Comparison of ENCODE assay signal across 17 cellular contexts in genomic region chr5:81189875-81190467, GRCh38. TPM values are rescaled to one million over a fixed set of nuclear protein-coding genes. Genes with fewer than 3 reads are reported as not detected.
"Had no signal": no experiment of that assay in that cellular context is flagged by ENCODE, and none has a peak within 500 bp of the region (broad histone marks: within the 10 kb centered on the region; RNA-seq: fewer than 3 reads in every experiment).

No MANE protein-coding gene starts in this region.

- H3K27ac ChIP-seq: foreskin keratinocyte, lower lobe of right lung, stomach had no signal

- ATAC-seq: effector memory CD8-positive, alpha-beta T cell; foreskin keratinocyte; lower lobe of right lung had no signal

- H3K9me3 ChIP-seq: lower lobe of right lung, stomach had no signal

- H3K4me3 ChIP-seq: lower lobe of right lung, stomach had no signal

- H3K4me1 ChIP-seq: foreskin keratinocyte had no signal

- DNase-seq: activated CD4-positive, alpha-beta T cell treated with anti-CD3 and anti-CD28 coated beads, Interleukin-2, amount 50 U/mL, for 4 hours; activated gamma-delta T cell treated with Interleukin-2 at 50 U/mL for 16 hours; activated naive CD8-positive, alpha-beta T cell treated with anti-CD3 and anti-CD28 coated beads for 36 hours; amniotic stem cell; dermis blood vessel endothelial cell; effector memory CD8-positive, alpha-beta T cell; foreskin keratinocyte; glutamatergic neuron; lower lobe of right lung; occipital lobe; retina; stimulated activated CD4-positive, alpha-beta T cell treated with anti-CD3 and anti-CD28 coated beads, Interleukin-2, amount 100 ng/mL, for 24 hours; stomach; T1000 had no signal

- H3K36me3 ChIP-seq: lower lobe of right lung, stomach had no signal

RNA-seq across cellular contexts. Expression of gene CKMT2, which starts 43.2 kb away (rescaled TPM):
- total RNA-seq: activated CD8-positive, alpha-beta memory T cell treated with anti-CD3 and anti-CD28 coated beads for 36 hours; activated naive CD8-positive, alpha-beta T cell treated with anti-CD3 and anti-CD28 coated beads for 36 hours; activated T-helper 1 cell treated with anti-CD3 and anti-CD28 coated beads, Interleukin-12 subunit alpha, Interleukin-12 subunit beta, Interleukin-2, Interleukin-4 antibody, amounts not matched to agents 30 ng/mL and 10 ng/mL and 1 ng/mL, durations not matched to agents 14 hours and 24 hours and 36 hours; foreskin keratinocyte; natural killer cell treated with Interleukin-12 subunit alpha and Interleukin-12 subunit beta and Interleukin-15 and Interleukin-18, amount 100 ng/mL, for 72 hours had no signal
- polyA plus RNA-seq: foreskin keratinocyte had no signal
